18 cellular contexts compared by ENCODE assay signal in genomic region chr12:124637586-124637985, GRCh38.
DNase-seq lines count a peak whose midpoint lies in the region; ATAC-seq and TF ChIP-seq lines count a peak whose summit lies in the region.
"Had no signal": no experiment of that assay in that cellular context is flagged by ENCODE, and none has a peak within 500 bp of the region (broad histone marks: within the 10 kb centered on the region; RNA-seq: fewer than 3 reads in every experiment).

No MANE protein-coding gene starts in this region.

- no peak overlapping the region for H3K18ac ChIP-seq in H9 (ENCODE audit: insufficient read length, low read depth, low read length)

- H3K27ac Mint-ChIP-seq in H9: no peak overlapping the region
- H3K27ac Mint-ChIP-seq: B cell; dendritic cell treated with granulocyte-macrophage colony-stimulating factor and Interleukin-4, amounts not matched to agents 40 ng/mL and 50 ng/mL, for 4 days had no signal

- no TSS peak for BruUV-seq in HCT116 (replicated peaks; lab: Mats Ljungman, UMichigan)

- peaks cover 9% of the 10 kb centered on the region for H3K27me3 Mint-ChIP-seq in H9 (ENCODE audit: low read depth)

- RAD21 ChIA-PET in HCT116 (lab: Charles Lee; ENCODE audit: low non-redundant PET in 1 of 2, low total read pairs in 2 of 2, uncharacterized antibody in 2 of 2, unreplicated experiment in 2 of 2): no interaction called here

- no peak overlapping the region for H4K91ac ChIP-seq in H9 (ENCODE audit: insufficient read length, low read depth, low read length)

- peak; percentile 22; the same call in 1 of the 2 replicates for TF ChIP-seq RAD21 in HCT116 (IDR thresholded peaks at IDR 0.05; ENCODE audit: low read depth)

- H4K8ac ChIP-seq in H9 (replicated peaks; ENCODE audit: insufficient read length, low read depth, low read length): no peak overlapping the region

- H2BK15ac ChIP-seq in H9 (ENCODE audit: low read depth, low read length): no peak overlapping the region

- intact Hi-C loops in HCT116 (cut with micrococcal nuclease) (loop anchor here (5.0 kb wide), 1 partner anchor 70 kb away; the partner anchor contains the start of gene NCOR2), sciatic nerve (cut with DNase I) (no loop called here)

- H3K79me1 ChIP-seq in H9 (ENCODE audit: insufficient read depth, low read depth, low read length, poor library complexity, severe bottlenecking): no peaks in the 10 kb centered on the region

- no peaks in the 10 kb centered on the region for H3K9me2 ChIP-seq in HCT116 (ENCODE audit: insufficient read depth)

- H2BK20ac ChIP-seq in H9 (ENCODE audit: low read depth, low read length, poor library complexity, severe bottlenecking): no peak overlapping the region

- no peak overlapping the region for H3T11ph ChIP-seq in H9 (ENCODE audit: low read length)

- no peak overlapping the region for H3K4ac ChIP-seq in H9 (ENCODE audit: low read depth, low read length)

- H4K20me1 ChIP-seq in HCT116 (ENCODE audit: insufficient read depth) (no peaks in the 10 kb centered on the region), smooth muscle cell (ENCODE audit: low read depth) (no peaks in the 10 kb centered on the region), H9 (ENCODE audit: control insufficient read depth, insufficient read depth, insufficient read length) (no peaks in the 10 kb centered on the region)

- CTCF ChIA-PET in HCT116 (lab: Charles Lee): no interaction called here

- no peaks in the 10 kb centered on the region for H3F3A ChIP-seq in smooth muscle cell (ENCODE audit: low read depth)

- H4K5ac ChIP-seq in H9 (ENCODE audit: insufficient read length, low read depth, low read length): no peak overlapping the region

- H2AK5ac ChIP-seq in H9 (ENCODE audit: insufficient read length, low read length): no peak overlapping the region

- H3K56ac ChIP-seq in H9 (ENCODE audit: insufficient read length, low read depth, low read length): no peak overlapping the region

- H3K79me2 ChIP-seq in HCT116 (ENCODE audit: insufficient read depth, low read length) (no peaks in the 10 kb centered on the region), smooth muscle cell (ENCODE audit: low read depth) (no peaks in the 10 kb centered on the region), H9 (ENCODE audit: insufficient read depth, low read length) (no peaks in the 10 kb centered on the region)

- H3K4me2 ChIP-seq in HCT116 (ENCODE audit: low read length) (peak overlapping the region; percentile 61), smooth muscle cell (no peak overlapping the region), H9 (ENCODE audit: insufficient read depth, insufficient read length, low read length) (no peak overlapping the region)

- H2BK12ac ChIP-seq in H9 (ENCODE audit: insufficient read length, low read depth, low read length): no peak overlapping the region

- H3K4me3 Mint-ChIP-seq in H9: no peak overlapping the region
- H3K4me3 Mint-ChIP-seq: B cell; dendritic cell treated with granulocyte-macrophage colony-stimulating factor and Interleukin-4, amounts not matched to agents 40 ng/mL and 50 ng/mL, for 4 days had no signal

- TF ChIP-seq CTCF in HCT116 (IDR thresholded peaks at IDR 0.05 in 2 of 3, conservative IDR thresholded peaks at IDR 0.05 in 1 of 3; ENCODE audit: borderline replicate concordance in 1 of 3, insufficient read depth in 1 of 3, low read depth in 2 of 3, low read length in 2 of 3) (no peak), smooth muscle cell (IDR thresholded peaks at IDR 0.05; ENCODE audit: borderline replicate concordance, insufficient read depth, poor library complexity, severe bottlenecking) (no peak), H9 (conservative IDR thresholded peaks at IDR 0.05) (no peak)

- peak overlapping the region; percentile 49 for H2AFZ ChIP-seq in HCT116 (ENCODE audit: low read depth, low read length, poor library complexity, severe bottlenecking)
- H2AFZ ChIP-seq in smooth muscle cell (ENCODE audit: low read depth): no peak overlapping the region
- H2AFZ ChIP-seq in H9 (ENCODE audit: low read length): no peak overlapping the region

- no peaks in the 10 kb centered on the region for H3K36me3 Mint-ChIP-seq in H9 (ENCODE audit: insufficient read depth in 1 of 3, low read depth in 3 of 3)

- peaks cover 20 to 21% of the 10 kb centered on the region in 2 experiments for H3K4me1 Mint-ChIP-seq in H9

- TF ChIP-seq POLR2A in HCT116 (IDR thresholded peaks at IDR 0.05; ENCODE audit: borderline replicate concordance, extremely low read depth, insufficient read depth, insufficient read length): no peak

- H3K36me3 ChIP-seq in HCT116 (ENCODE audit: control insufficient read depth in 1 of 2, insufficient read depth in 2 of 2, low read length in 2 of 2) (no peaks in the 10 kb centered on the region), smooth muscle cell (ENCODE audit: low read depth) (no peaks in the 10 kb centered on the region)
- H3K36me3 ChIP-seq: sigmoid colon, uterus had no signal

- H3K27ac ChIP-seq in HCT116 (ENCODE audit: low read depth, low read length) (peak overlapping the region; percentile 16; the same call in 1 of the 2 replicates), smooth muscle cell (ENCODE audit: low read depth) (peak overlapping the region; percentile 67), H9 (ENCODE audit: insufficient read length, low read depth, low read length) (no peak overlapping the region)
- H3K27ac ChIP-seq: uterus had no signal

- no peak overlapping the region for H2BK5ac ChIP-seq in H9 (ENCODE audit: insufficient read length, low read length)

- POLR2A ChIA-PET in HCT116 (lab: Charles Lee): no interaction called here

- H3K9me3 ChIP-seq in HCT116 (ENCODE audit: control insufficient read depth in 1 of 2, insufficient read depth in 1 of 2, low read depth in 1 of 2, low read length in 2 of 2) (no peaks in the 10 kb centered on the region), smooth muscle cell (replicated peaks; ENCODE audit: low read depth) (no peaks in the 10 kb centered on the region), H9 (ENCODE audit: control insufficient read depth, low read depth, low read length) (no peaks in the 10 kb centered on the region)
- H3K9me3 ChIP-seq: sigmoid colon, uterus had no signal

- H3K4me3 ChIP-seq in HCT116 (replicated peaks in 1 of 2; ENCODE audit: low read depth in 1 of 2, low read length in 2 of 2) (peak overlapping the region in 1 of 2 experiments; percentile 16; a peak in 1 of 4 replicates), smooth muscle cell (no peak overlapping the region)
- H3K4me3 ChIP-seq: sigmoid colon, uterus had no signal

- no peaks in the 10 kb centered on the region for H3K27me3 ChIP-seq in HCT116 (ENCODE audit: insufficient read depth, low read length)
- no peaks in the 10 kb centered on the region for H3K27me3 ChIP-seq in smooth muscle cell (ENCODE audit: low read depth)
- no peaks in the 10 kb centered on the region for H3K27me3 ChIP-seq in H9 (ENCODE audit: insufficient read depth, low read length)
- H3K27me3 ChIP-seq: sigmoid colon, uterus had no signal

- no peak overlapping the region for H3K14ac ChIP-seq in H9 (ENCODE audit: insufficient read depth, low read length)

- H3K4me1 ChIP-seq in HCT116 (ENCODE audit: control insufficient read depth in 1 of 2, insufficient read depth in 2 of 2, low read length in 2 of 2) (peaks cover 47 to 81% of the 10 kb centered on the region in 2 experiments), smooth muscle cell (ENCODE audit: low read depth) (peaks cover 3% of the 10 kb centered on the region), H9 (ENCODE audit: insufficient read depth, low read length) (peaks cover under 1% of the 10 kb centered on the region; the same call in 1 of the 2 replicates)

- no peak overlapping the region for H3K23ac ChIP-seq in H9 (ENCODE audit: insufficient read length, low read depth, low read length)

- H2BK120ac ChIP-seq in H9 (ENCODE audit: low read depth, low read length, poor library complexity, severe bottlenecking): no peak overlapping the region

- ATAC-seq in HCT116: peak; percentile 22
- no peak for ATAC-seq in HG02870 (IDR thresholded peaks at IDR 0.05; ENCODE audit: unreplicated experiment)
- no peak for ATAC-seq in sciatic nerve

- DNase-seq in HCT116 (ENCODE audit: low read depth, low spot score): no peak
- DNase-seq in SW480 (ENCODE audit: low spot score): peak; percentile 50
- peak; percentile 93 for DNase-seq in islet precursor cell
- no peak for DNase-seq in smooth muscle cell (lab: John Stamatoyannopoulos, UW; ENCODE audit: unreplicated experiment)
- DNase-seq in sciatic nerve (ENCODE audit: low spot score): no peak
- no peak for DNase-seq in H9
- DNase-seq: activated CD4-positive, alpha-beta T cell treated with anti-CD3 and anti-CD28 coated beads, Interleukin-2, amount 50 U/mL, for 1 hour; activated naive CD4-positive, alpha-beta T cell treated with anti-CD3 and anti-CD28 coated beads, Interleukin-2, amount 50 U/mL, for 16 hours; activated T-cell treated with anti-CD3 and anti-CD28 coated beads for 4 hours; NCI-H1417; NK-92 treated with Interleukin-12 subunit alpha and Interleukin-12 subunit beta, amount 100 ng/mL, for 24 hours; sigmoid colon; stimulated activated CD4-positive, alpha-beta T cell treated with anti-CD3 and anti-CD28 coated beads, Interleukin-2, amount 100 ng/mL, for 24 hours; T-helper 1 cell; uterus had no signal

- no peaks in the 10 kb centered on the region; a peak in 2 of 5 replicates for H3K9me3 Mint-ChIP-seq in H9

- 43% methylated on average over 12 of the region's 12 CpGs for WGBS in smooth muscle cell (ENCODE audit: low lambda C conversion rate)
- WGBS in H9 (ENCODE audit: extremely low coverage, insufficient read length, low lambda C conversion rate): no CpG with 5 or more reads among the region's 12 CpGs

- H3K9ac ChIP-seq in HCT116 (ENCODE audit: low read length): peak overlapping the region; percentile 36
- H3K9ac ChIP-seq in smooth muscle cell (ENCODE audit: low read depth): no peak overlapping the region
- no peak overlapping the region for H3K9ac ChIP-seq in H9 (ENCODE audit: extremely low read depth, insufficient read length, low read length)

- no peaks in the 10 kb centered on the region for H3K23me2 ChIP-seq in H9 (ENCODE audit: insufficient read length, low read depth, low read length, poor library complexity, severe bottlenecking)

TF ChIP-seq in HCT116, 20 proteins besides CTCF, POLR2A, EP300 and RAD21 (continues in another document):
- peak; percentile 52; the same call in 1 of the 2 replicates for TF ChIP-seq JUND (IDR thresholded peaks at IDR 0.05)

Comparison
In these comparisons a context has a peak if more than half of its experiments do, and no peak if none do; other contexts are left out.
1. DNase-seq: peak in SW480 (single experiment) and islet precursor cell (single experiment); none in HCT116 (single experiment), smooth muscle cell (single experiment), sciatic nerve (single experiment) and H9 (single experiment).